23 cellular contexts compared by ENCODE assay signal in genomic region chr6:123849406-123849805, GRCh38. TPM values are rescaled to one million over a fixed set of nuclear protein-coding genes. Genes with fewer than 3 reads are reported as not detected.
DNase-seq lines count a peak whose midpoint lies in the region; ATAC-seq and TF ChIP-seq lines count a peak whose summit lies in the region.
"Had no signal": no experiment of that assay in that cellular context is flagged by ENCODE, and none has a peak within 500 bp of the region (broad histone marks: within the 10 kb centered on the region; RNA-seq: fewer than 3 reads in every experiment).

No MANE protein-coding gene starts in this region.

- intact Hi-C loops in left ventricle myocardium superior (cut with micrococcal nuclease), result no loop called here

- no peaks in the 10 kb centered on the region for H3K9me2 ChIP-seq in GM23338 (ENCODE audit: insufficient read depth)

- no peaks in the 10 kb centered on the region for H3K36me3 ChIP-seq in GM23338 (ENCODE audit: insufficient read depth)
- H3K36me3 ChIP-seq: BE2C; BLaER1 treated with 17β-estradiol and CSF1 and Interleukin-3, amounts not matched to agents 10 nM and 100 nM; HAP-1 had no signal

- H3K27me3 ChIP-seq in GM23338 (ENCODE audit: insufficient read depth), result no peaks in the 10 kb centered on the region
- H3K27me3 ChIP-seq: BE2C; BLaER1 treated with 17β-estradiol and CSF1 and Interleukin-3, amounts not matched to agents 10 nM and 100 nM had no signal

- no peak overlapping the region for H3K4me3 ChIP-seq in GM23338
- H3K4me3 ChIP-seq: A549; BLaER1 treated with 17β-estradiol and CSF1 and Interleukin-3, amounts not matched to agents 10 nM and 100 nM; GM12878; HAP-1 had no signal

- ATAC-seq in GM23338 (no peak; the same call in 2 of the 3 replicates), GM21367 (IDR thresholded peaks at IDR 0.05; ENCODE audit: unreplicated experiment) (no peak), left ventricle myocardium superior (no peak)
- ATAC-seq: A549, GM12878 had no signal

- no peak overlapping the region for H3K4me3 Mint-ChIP-seq in GM23338
- H3K4me3 Mint-ChIP-seq: CD14-positive monocyte; CD4-positive, alpha-beta T cell; CD8-positive, alpha-beta memory T cell had no signal

- H3K36me3 Mint-ChIP-seq in GM23338 (ENCODE audit: low read depth), result no peaks in the 10 kb centered on the region
- H3K36me3 Mint-ChIP-seq: CD14-positive monocyte; CD8-positive, alpha-beta memory T cell had no signal

- DNase-seq in GM23338 (ENCODE audit: low spot score), result peak; percentile 3
- DNase-seq in caudate nucleus (lab: John Stamatoyannopoulos, UW), result peak in 41 of 61 donors; percentile 1 to 81 (median 23)
- peak; percentile 12 for DNase-seq in iPS DF 19.7 (ENCODE audit: low read depth, low spot score)
- DNase-seq in putamen (ENCODE audit: low spot score), result peak; percentile 55
- no peak for DNase-seq in NCI-H2107 treated with DMSO at 0.1 percent for 48 hours (lab: John Stamatoyannopoulos, UW; ENCODE audit: unreplicated experiment)
- DNase-seq in left ventricle myocardium superior, result no peak
- DNase-seq: 8988T; ACHN; AML-193; BE2C; CD4-positive, alpha-beta T cell; CD8-positive, alpha-beta memory T cell; DMS 273 treated with DMSO at 0.1 percent for 48 hours; DMS79; EL; GDM1; GOT3 had no signal

- H3K4me1 Mint-ChIP-seq in GM23338, result no peaks in the 10 kb centered on the region
- H3K4me1 Mint-ChIP-seq: CD14-positive monocyte; CD8-positive, alpha-beta memory T cell had no signal

- no peaks in the 10 kb centered on the region for H4K20me1 ChIP-seq in GM23338 (replicated peaks; ENCODE audit: insufficient read depth)
- H4K20me1 ChIP-seq: BLaER1 treated with 17β-estradiol and CSF1 and Interleukin-3, amounts not matched to agents 10 nM and 100 nM had no signal

- H3K4me2 ChIP-seq in GM23338, result no peak overlapping the region
- H3K4me2 ChIP-seq: A549; BLaER1 treated with 17β-estradiol and CSF1 and Interleukin-3, amounts not matched to agents 10 nM and 100 nM had no signal

- no peak overlapping the region for H3K27ac ChIP-seq in GM23338 (ENCODE audit: low read depth)
- H3K27ac ChIP-seq in caudate nucleus (ENCODE audit: low read depth, low read length), result no peak overlapping the region
- H3K27ac ChIP-seq: A549; BLaER1 treated with 17β-estradiol and CSF1 and Interleukin-3, amounts not matched to agents 10 nM and 100 nM had no signal

- H3K4me1 ChIP-seq in GM23338 (ENCODE audit: insufficient read depth), result no peaks in the 10 kb centered on the region
- H3K4me1 ChIP-seq: A549; BE2C; BLaER1 treated with 17β-estradiol and CSF1 and Interleukin-3, amounts not matched to agents 10 nM and 100 nM; HAP-1 had no signal

- no peaks in the 10 kb centered on the region; the same call in 2 of the 3 replicates for H3K9me3 Mint-ChIP-seq in GM23338
- H3K9me3 Mint-ChIP-seq: CD4-positive, alpha-beta T cell had no signal

- no peaks in the 10 kb centered on the region for H3K27me3 Mint-ChIP-seq in GM23338 (ENCODE audit: insufficient read depth, low read depth, poor library complexity)
- H3K27me3 Mint-ChIP-seq: CD4-positive, alpha-beta T cell; CD8-positive, alpha-beta memory T cell had no signal

- no peaks in the 10 kb centered on the region for H3F3A ChIP-seq in GM23338 (replicated peaks; ENCODE audit: low read depth)

- TF ChIP-seq CTCF in GM23338 (conservative IDR thresholded peaks at IDR 0.05; ENCODE audit: low read depth in 2 of 2), result no peak

- no peak overlapping the region for H2AFZ ChIP-seq in GM23338

- H3K79me2 ChIP-seq in GM23338 (replicated peaks; ENCODE audit: insufficient read depth), result no peaks in the 10 kb centered on the region

- H3K27ac Mint-ChIP-seq in GM23338, result no peak overlapping the region
- H3K27ac Mint-ChIP-seq: CD14-positive monocyte; CD4-positive, alpha-beta T cell; CD8-positive, alpha-beta memory T cell had no signal

TF ChIP-seq in GM23338, 12 proteins besides CTCF, POLR2A, EP300 and RAD21 (continues in another document):
- TF ChIP-seq ZNF114 (CRISPR knock-in tag; IDR thresholded peaks at IDR 0.05), result no peak
- no peak for TF ChIP-seq EZH2 (IDR thresholded peaks at IDR 0.05; ENCODE audit: low read depth, unreplicated experiment)
- no peak for TF ChIP-seq EZH2phosphoT487 (IDR thresholded peaks at IDR 0.05; ENCODE audit: unreplicated experiment)
- TF ChIP-seq ZNF462 (CRISPR knock-in tag; IDR thresholded peaks at IDR 0.05), result no peak
- TF ChIP-seq POLR2AphosphoS5 (IDR thresholded peaks at IDR 0.05; ENCODE audit: low read depth), result no peak
- no peak for TF ChIP-seq JUNB (IDR thresholded peaks at IDR 0.05; ENCODE audit: unreplicated experiment)
- no peak for TF ChIP-seq STAT1 (IDR thresholded peaks at IDR 0.05; ENCODE audit: unreplicated experiment)
- TF ChIP-seq NANOG (IDR thresholded peaks at IDR 0.05; ENCODE audit: borderline replicate concordance), result no peak
- TF ChIP-seq, protein P1, sequence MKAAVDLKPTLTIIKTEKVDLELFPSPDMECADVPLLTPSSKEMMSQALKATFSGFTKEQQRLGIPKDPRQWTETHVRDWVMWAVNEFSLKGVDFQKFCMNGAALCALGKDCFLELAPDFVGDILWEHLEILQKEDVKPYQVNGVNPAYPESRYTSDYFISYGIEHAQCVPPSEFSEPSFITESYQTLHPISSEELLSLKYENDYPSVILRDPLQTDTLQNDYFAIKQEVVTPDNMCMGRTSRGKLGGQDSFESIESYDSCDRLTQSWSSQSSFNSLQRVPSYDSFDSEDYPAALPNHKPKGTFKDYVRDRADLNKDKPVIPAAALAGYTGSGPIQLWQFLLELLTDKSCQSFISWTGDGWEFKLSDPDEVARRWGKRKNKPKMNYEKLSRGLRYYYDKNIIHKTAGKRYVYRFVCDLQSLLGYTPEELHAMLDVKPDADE (IDR thresholded peaks at IDR 0.05), result no peak
- TF ChIP-seq ZNF331 (CRISPR knock-in tag; IDR thresholded peaks at IDR 0.05; ENCODE audit: low read depth), result no peak
- TF ChIP-seq CREB1 (CRISPR knock-in tag; IDR thresholded peaks at IDR 0.05; ENCODE audit: low read depth), result no peak

RNA-seq across cellular contexts. Expression of gene NKAIN2, which starts 45.7 kb away (rescaled TPM):
- 1.1 TPM in 1 of 2 replicates, not detected in the other for total RNA-seq in GM23338 (2014; rRNA removed; shearing (Covaris generic))
- polyA plus RNA-seq in GM23338 (2016; fragmentation: Nextera tagmentation; extraction: Ambion mirVana), result 0.39 TPM in 1 of 2 replicates, not detected in the other
- 0.20 TPM for total RNA-seq in left ventricle myocardium superior
- total RNA-seq: CD4-positive, alpha-beta T cell; CD8-positive, alpha-beta memory T cell; GM12878 had no signal
- polyA plus RNA-seq: A549; CD14-positive monocyte; CD8-positive, alpha-beta memory T cell; GM12878 had no signal

Comparison
In these comparisons a context has a peak if more than half of its experiments do, and no peak if none do; other contexts are left out.
1. DNase-seq: peak in GM23338 (single experiment), caudate nucleus (41 of 61), iPS DF 19.7 (single experiment) and putamen (single experiment); none in NCI-H2107 treated with DMSO at 0.1 percent for 48 hours (single experiment) and left ventricle myocardium superior (single experiment).